Comparison of ENCODE assay signal across 20 cellular contexts in the genomic region with DNA sequence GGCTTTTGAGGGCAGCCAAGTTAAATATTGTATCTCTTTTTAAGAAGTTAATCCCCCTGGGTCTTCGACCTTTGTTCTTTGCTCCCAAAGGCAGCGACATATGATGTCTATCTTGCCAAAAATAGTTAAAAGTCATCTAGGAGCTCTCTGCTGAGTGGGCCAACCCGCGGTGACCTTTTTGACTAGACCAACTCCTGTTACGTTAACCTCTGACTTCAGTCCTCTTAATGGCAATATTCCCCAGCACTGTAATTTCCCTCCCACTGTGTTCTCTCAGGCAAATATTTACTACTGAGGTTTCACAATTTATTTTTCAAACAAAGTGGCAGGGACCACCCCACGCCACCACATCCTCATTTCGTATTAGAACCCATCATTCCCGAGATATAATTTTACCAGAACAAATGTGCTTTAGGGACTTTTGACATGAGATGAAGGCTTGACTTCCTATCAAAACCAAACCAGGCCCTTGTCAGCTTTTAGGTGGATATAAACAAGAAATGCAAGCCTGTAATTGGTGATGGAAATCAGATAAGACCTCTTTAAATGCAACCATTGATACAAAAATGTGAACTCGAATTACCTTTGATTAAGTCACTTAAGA.
DNase-seq lines count a peak whose midpoint lies in the region; ATAC-seq and TF ChIP-seq lines count a peak whose summit lies in the region.
"Had no signal": no experiment of that assay in that cellular context is flagged by ENCODE, and none has a peak within 500 bp of the region (broad histone marks: within the 10 kb centered on the region; RNA-seq: fewer than 3 reads in every experiment).

No MANE protein-coding gene starts in this region.

- DNase-seq in NCI-H1417 (lab: John Stamatoyannopoulos, UW) (peak in 2 of 3 experiments; percentile 19 to 58), NCI-H1417 treated with DMSO at 0.1 percent for 48 hours (lab: John Stamatoyannopoulos, UW) (no peak), NCI-H69 (lab: John Stamatoyannopoulos, UW) (peak; percentile 88), left lobe of liver (ENCODE audit: low spot score) (no peak), type B pancreatic cell (ENCODE audit: extremely low spot score, unreplicated experiment) (no peak), MV-4-11 (lab: John Stamatoyannopoulos, UW) (no peak), NCI-H1092 treated with DMSO at 0.1 percent for 48 hours (lab: John Stamatoyannopoulos, UW) (no peak), HFFc6 (no peak)
- DNase-seq: 8988T; CD4-positive, CD25-positive, alpha-beta regulatory T cell; DMS153; GDM1; GM23248; NCI-H1694; NCI-H446 treated with DMSO at 0.1 percent for 48 hours; NCI-H774; OCI-M1; SHP77 had no signal

- H3K27me3 Mint-ChIP-seq in type B pancreatic cell (no peaks in the 10 kb centered on the region), HFFc6 (ENCODE audit: insufficient read depth) (no peaks in the 10 kb centered on the region)
- H3K27me3 Mint-ChIP-seq: B cell; CD4-positive, CD25-positive, alpha-beta regulatory T cell had no signal

- H3K36me3 Mint-ChIP-seq in type B pancreatic cell (no peaks in the 10 kb centered on the region), HFFc6 (ENCODE audit: low read depth) (0 out of 2 replicates have a peak, but pooled peaks cover 3% of the 10 kb centered on the region)
- H3K36me3 Mint-ChIP-seq: CD4-positive, CD25-positive, alpha-beta regulatory T cell had no signal

- H3K27ac Mint-ChIP-seq in type B pancreatic cell (no peak overlapping the region), HFFc6 (no peak overlapping the region)
- H3K27ac Mint-ChIP-seq: B cell; CD4-positive, CD25-positive, alpha-beta regulatory T cell had no signal

- TF ChIP-seq CTCF in type B pancreatic cell (conservative IDR thresholded peaks at IDR 0.05), result no peak
- no peak for TF ChIP-seq CTCF in HFFc6 (IDR thresholded peaks at IDR 0.05)

- peaks cover 16% of the 10 kb centered on the region for H3K4me1 Mint-ChIP-seq in type B pancreatic cell (ENCODE audit: unreplicated experiment)
- H3K4me1 Mint-ChIP-seq in HFFc6 (ENCODE audit: low read depth), result no peaks in the 10 kb centered on the region
- H3K4me1 Mint-ChIP-seq: B cell; CD4-positive, CD25-positive, alpha-beta regulatory T cell had no signal

- no peaks in the 10 kb centered on the region for H3K9me3 Mint-ChIP-seq in type B pancreatic cell
- peaks cover 35% of the 10 kb centered on the region for H3K9me3 Mint-ChIP-seq in HFFc6

- peak; percentile 23 for ATAC-seq in left lobe of liver
- ATAC-seq: HCT116 had no signal

- H3K4me3 Mint-ChIP-seq in type B pancreatic cell (peak overlapping the region; percentile 12), HFFc6 (no peak overlapping the region)
- H3K4me3 Mint-ChIP-seq: B cell; CD4-positive, CD25-positive, alpha-beta regulatory T cell had no signal

Comparison
In these comparisons a context has a peak if more than half of its experiments do, and no peak if none do; other contexts are left out.
1. DNase-seq: peak in NCI-H1417 (2 of 3) and NCI-H69 (single experiment); none in NCI-H1417 treated with DMSO at 0.1 percent for 48 hours (single experiment), left lobe of liver (single experiment), type B pancreatic cell (single experiment), MV-4-11 (single experiment), NCI-H1092 treated with DMSO at 0.1 percent for 48 hours (single experiment) and HFFc6 (single experiment).